7 cellular contexts compared by ENCODE assay signal in the genomic region with DNA sequence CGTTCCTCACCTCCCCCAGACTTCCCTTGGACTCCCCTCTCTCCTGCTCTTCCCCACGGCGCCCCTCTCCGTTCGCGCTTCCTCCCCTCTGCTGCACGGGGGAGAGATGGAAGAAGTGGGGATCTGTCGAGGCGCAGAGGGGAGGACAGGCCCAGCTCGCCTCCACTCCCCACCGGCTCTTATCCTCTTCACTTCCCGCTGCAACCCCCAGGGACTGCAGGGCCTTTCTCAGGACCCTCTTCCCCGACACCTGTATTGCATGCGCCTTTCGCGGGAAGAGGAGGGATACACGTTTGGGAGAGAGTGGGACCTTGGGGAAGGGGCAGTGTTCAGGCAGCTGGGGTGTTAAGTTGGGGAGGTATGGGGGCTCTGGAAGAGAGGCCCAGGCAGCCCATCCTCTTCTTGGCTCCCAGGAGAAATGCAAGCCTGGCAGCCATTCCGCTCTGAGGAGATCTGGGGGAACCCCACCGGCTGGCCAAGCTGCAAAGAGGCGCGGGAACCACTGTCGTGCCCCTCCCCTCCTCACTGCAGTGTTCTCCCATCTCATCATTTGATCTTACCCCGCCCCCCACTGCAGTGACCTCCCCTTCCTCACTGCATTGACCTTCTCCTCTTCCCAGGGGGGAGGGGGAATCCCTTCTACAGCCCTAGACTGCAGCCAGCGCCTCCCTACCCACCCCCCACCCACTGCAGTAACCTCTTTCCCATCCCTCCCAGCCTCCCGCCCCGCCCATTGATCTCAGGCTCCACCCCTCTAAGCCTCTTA. TPM values are rescaled to one million over a fixed set of nuclear protein-coding genes. Genes with fewer than 3 reads are reported as not detected.
DNase-seq lines count a peak whose midpoint lies in the region; ATAC-seq and TF ChIP-seq lines count a peak whose summit lies in the region.
"Had no signal": no experiment of that assay in that cellular context is flagged by ENCODE, and none has a peak within 500 bp of the region (broad histone marks: within the 10 kb centered on the region; RNA-seq: fewer than 3 reads in every experiment).

No MANE protein-coding gene starts in this region.

- H3K36me3 Mint-ChIP-seq in activated CD4-positive, alpha-beta T cell treated with anti-CD3 and anti-CD28 coated beads, Interleukin-2, amount 10 ng/mL, durations not matched to agents 24 days and 14 days (ENCODE audit: low read depth), result peaks cover 34% of the 10 kb centered on the region
- H3K36me3 Mint-ChIP-seq in natural killer cell, result no peaks in the 10 kb centered on the region

- H3K4me3 Mint-ChIP-seq in activated CD4-positive, alpha-beta T cell treated with anti-CD3 and anti-CD28 coated beads, Interleukin-2, amount 10 ng/mL, durations not matched to agents 24 days and 14 days, result peak overlapping the region; percentile 99
- peak overlapping the region; percentile 94 for H3K4me3 Mint-ChIP-seq in natural killer cell

- in situ Hi-C loops in astrocyte of the cerebellum (cut with HindIII; ENCODE audit: low sequenced_read_pairs), result no loop called here

- TF ChIP-seq CTCF in astrocyte of the cerebellum (IDR thresholded peaks at IDR 0.05; ENCODE audit: low read depth, low read length, missing control alignments) (no peak), natural killer cell (IDR thresholded peaks at IDR 0.05) (no peak)

- peak overlapping the region; percentile 53 for H3K4me3 ChIP-seq in astrocyte of the cerebellum (ENCODE audit: low read depth, low read length)

- no peaks in the 10 kb centered on the region for H3K27me3 Mint-ChIP-seq in activated CD4-positive, alpha-beta T cell treated with anti-CD3 and anti-CD28 coated beads, Interleukin-2, amount 10 ng/mL, durations not matched to agents 24 days and 14 days
- H3K27me3 Mint-ChIP-seq in natural killer cell (ENCODE audit: low read depth in 2 of 2), result peaks cover 0 to 6% of the 10 kb centered on the region in 2 donors

- peak overlapping the region; percentile 94 for H3K27ac Mint-ChIP-seq in activated CD4-positive, alpha-beta T cell treated with anti-CD3 and anti-CD28 coated beads, Interleukin-2, amount 10 ng/mL, durations not matched to agents 24 days and 14 days
- peak overlapping the region; percentile 74 to 95 for H3K27ac Mint-ChIP-seq in natural killer cell

- peaks cover 47% of the 10 kb centered on the region for H3K4me1 Mint-ChIP-seq in activated CD4-positive, alpha-beta T cell treated with anti-CD3 and anti-CD28 coated beads, Interleukin-2, amount 10 ng/mL, durations not matched to agents 24 days and 14 days
- H3K4me1 Mint-ChIP-seq in natural killer cell, result peaks cover 16 to 41% of the 10 kb centered on the region in 2 donors

- H3K9me3 Mint-ChIP-seq in activated CD4-positive, alpha-beta T cell treated with anti-CD3 and anti-CD28 coated beads, Interleukin-2, amount 10 ng/mL, durations not matched to agents 24 days and 14 days, result no peaks in the 10 kb centered on the region
- no peaks in the 10 kb centered on the region for H3K9me3 Mint-ChIP-seq in natural killer cell

- peak; percentile 71 for DNase-seq in activated CD4-positive, alpha-beta T cell treated with anti-CD3 and anti-CD28 coated beads, Interleukin-2, amount 10 ng/mL, durations not matched to agents 24 days and 14 days
- DNase-seq in activated CD4-positive, alpha-beta T cell treated with anti-CD3 and anti-CD28 coated beads, Interleukin-2, amount 50 U/mL, for 1 hour, result no peak
- DNase-seq in astrocyte of the cerebellum (ENCODE audit: low read depth), result no peak
- DNase-seq in natural killer cell, result no peak
- DNase-seq in RKO (ENCODE audit: low spot score), result no peak

- intact Hi-C loops in activated CD4-positive, alpha-beta T cell treated with anti-CD3 and anti-CD28 coated beads, Interleukin-2, amount 10 ng/mL, durations not matched to agents 24 days and 14 days (cut with micrococcal nuclease), result loop anchor here (2.0 kb wide), 2 partner anchors 42 to 50 kb away; a partner anchor contains a TSS
- intact Hi-C loops in natural killer cell (cut with micrococcal nuclease), result loop anchor here (2.0 kb wide), 1 partner anchor 42 kb away; a partner anchor contains a TSS

- ATAC-seq in natural killer cell (no peak), esophagus mucosa (no peak)

RNA-seq across cellular contexts. Expression of a gene that starts 0.8 kb away (rescaled TPM):
- 202 and 206 TPM in 2 replicates for total RNA-seq in activated CD4-positive, alpha-beta T cell treated with anti-CD3 and anti-CD28 coated beads, Interleukin-2, amount 10 ng/mL, durations not matched to agents 24 days and 14 days
- total RNA-seq in natural killer cell, result 10 to 100 TPM; 21.6 to 30.8 (median 23.1) TPM
- total RNA-seq in esophagus mucosa, result 3.7 TPM

RNA-seq across cellular contexts. Expression of a gene that starts 10.6 kb away (rescaled TPM):
- total RNA-seq in activated CD4-positive, alpha-beta T cell treated with anti-CD3 and anti-CD28 coated beads, Interleukin-2, amount 10 ng/mL, durations not matched to agents 24 days and 14 days, result 6.3 and 6.6 TPM in 2 replicates
- 10 to 100 TPM in 1 of 3 donors, 1 to 10 TPM in 2; 8.1 to 16.8 (median 9.8) TPM for total RNA-seq in natural killer cell
- total RNA-seq in esophagus mucosa, result 3.2 TPM

RNA-seq across cellular contexts. Expression of a gene that starts 12.6 kb away (rescaled TPM):
- 61.6 and 66.8 TPM in 2 replicates for total RNA-seq in activated CD4-positive, alpha-beta T cell treated with anti-CD3 and anti-CD28 coated beads, Interleukin-2, amount 10 ng/mL, durations not matched to agents 24 days and 14 days
- total RNA-seq in natural killer cell (10 to 100 TPM; 29.3 to 34.0 (median 31.9) TPM), esophagus mucosa (29.1 TPM)

RNA-seq across cellular contexts. Expression of a gene that starts 28.4 kb away (rescaled TPM):
- total RNA-seq in activated CD4-positive, alpha-beta T cell treated with anti-CD3 and anti-CD28 coated beads, Interleukin-2, amount 10 ng/mL, durations not matched to agents 24 days and 14 days, result not detected in 2 replicates
- total RNA-seq in natural killer cell (not detected), esophagus mucosa (not detected)
- total RNA-seq: renal cortical epithelial cell had no signal

RNA-seq across cellular contexts. Expression of a gene that starts 28.6 kb away (rescaled TPM):
- total RNA-seq in activated CD4-positive, alpha-beta T cell treated with anti-CD3 and anti-CD28 coated beads, Interleukin-2, amount 10 ng/mL, durations not matched to agents 24 days and 14 days, result 168 and 174 TPM in 2 replicates
- 100 to 1,000 TPM; 125 to 157 (median 126) TPM for total RNA-seq in natural killer cell
- 84.0 TPM for total RNA-seq in esophagus mucosa
